ENCODE assay signal across 1 cellular context in the genomic region with DNA sequence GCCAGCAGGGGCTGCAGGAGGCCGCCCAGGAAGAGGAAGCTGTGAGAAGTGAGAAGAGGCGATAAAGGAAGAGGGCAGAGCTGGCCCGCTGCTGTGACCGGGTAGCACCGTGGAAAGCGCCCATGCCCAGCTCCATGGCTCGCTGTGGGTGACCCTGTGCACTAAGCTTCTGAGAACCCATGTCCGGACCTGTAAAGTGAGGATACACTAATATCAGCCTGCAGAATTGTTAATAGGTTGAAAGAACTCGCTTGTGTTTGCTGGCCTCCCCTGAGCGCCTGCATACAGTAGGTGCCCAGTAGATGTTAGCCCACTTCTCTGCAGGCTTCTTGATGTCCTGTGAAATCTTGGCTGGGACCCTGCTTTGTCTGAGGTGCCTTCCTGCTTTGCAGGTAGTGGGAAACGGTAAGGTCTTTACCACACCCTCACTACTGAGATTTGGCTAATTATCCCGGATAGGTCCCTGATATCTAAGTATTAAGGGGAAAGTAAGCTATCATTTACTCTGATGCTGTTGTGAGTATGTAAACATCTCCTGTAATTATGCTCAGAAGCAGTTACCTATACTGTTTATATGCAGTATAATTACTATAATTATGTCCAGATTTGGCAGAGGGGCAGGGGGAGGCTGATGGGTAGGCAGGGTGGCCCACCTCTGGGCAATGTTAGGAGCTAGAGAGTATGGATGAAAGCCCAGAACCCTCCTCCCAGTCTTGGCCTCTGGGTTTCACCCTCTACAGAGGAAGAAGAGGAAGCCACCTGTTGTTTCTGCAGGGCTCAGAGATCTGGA.
TF ChIP-seq lines count a peak whose summit lies in the region.

No MANE protein-coding gene starts in this region.

TF ChIP-seq in K562, 482 proteins besides CTCF, POLR2A, EP300 and RAD21 (continued from another document and continues in another):
- TF ChIP-seq RHOXF2B (CRISPR knock-in tag; conservative IDR thresholded peaks at IDR 0.05) (no peak), ZNF197 (CRISPR knock-in tag; IDR thresholded peaks at IDR 0.05; ENCODE audit: low read depth) (no peak), ELF1 (tag; IDR thresholded peaks at IDR 0.05) (peak; percentile 86), DPF2 (IDR thresholded peaks at IDR 0.05) (0 out of 2 replicates have a peak, but pooled peaks have one; percentile 3), PHF20 (IDR thresholded peaks at IDR 0.05; ENCODE audit: partially characterized antibody) (peak; percentile 3), ATF1 (CRISPR knock-in tag; IDR thresholded peaks at IDR 0.05) (no peak), ATF1 (tag; IDR thresholded peaks at IDR 0.05) (0 out of 2 replicates have a peak, but pooled peaks have one; percentile 1), SP1 (CRISPR knock-in tag; IDR thresholded peaks at IDR 0.05) (no peak; the same call in 1 of the 2 replicates), OTX1 (CRISPR knock-in tag; IDR thresholded peaks at IDR 0.05) (no peak), PCBP1 (IDR thresholded peaks at IDR 0.05; ENCODE audit: low read depth, low read length, poor library complexity, severe bottlenecking) (no peak), KHSRP (IDR thresholded peaks at IDR 0.05) (no peak), KDM2B (CRISPR knock-in tag; IDR thresholded peaks at IDR 0.05) (no peak), LCOR (CRISPR knock-in tag; IDR thresholded peaks at IDR 0.05) (0 out of 2 replicates have a peak, but pooled peaks have one; percentile 20), NCOA2 (IDR thresholded peaks at IDR 0.05; ENCODE audit: partially characterized antibody in 2 of 2) (no peak), GATAD2B (IDR thresholded peaks at IDR 0.05; ENCODE audit: borderline replicate concordance) (no peak), ERF (CRISPR knock-in tag; IDR thresholded peaks at IDR 0.05) (no peak), MEIS2 (IDR thresholded peaks at IDR 0.05; ENCODE audit: partially characterized antibody) (peak; percentile 15), FOXM1 (IDR thresholded peaks at IDR 0.05; ENCODE audit: low read depth) (0 out of 2 replicates have a peak, but pooled peaks have one; percentile 12), FOXM1 (CRISPR knock-in tag; IDR thresholded peaks at IDR 0.05; ENCODE audit: low read depth) (no peak), ZNF696 (CRISPR knock-in tag; conservative IDR thresholded peaks at IDR 0.05) (no peak), MTA3 (IDR thresholded peaks at IDR 0.05; ENCODE audit: borderline replicate concordance) (peak; percentile 16; the same call in 1 of the 2 replicates), BRD9 (IDR thresholded peaks at IDR 0.05; ENCODE audit: low read depth, partially characterized antibody) (no peak), HDAC1 (IDR thresholded peaks at IDR 0.05) (no peak), DDX20 (tag; IDR thresholded peaks at IDR 0.05; ENCODE audit: low read depth) (no peak), FOS (IDR thresholded peaks at IDR 0.05; ENCODE audit: extremely low read depth, insufficient read length) (no peak), KAT7 (CRISPR knock-in tag; IDR thresholded peaks at IDR 0.05; ENCODE audit: borderline replicate concordance) (0 out of 2 replicates have a peak, but pooled peaks have one; percentile 55), L3MBTL2 (IDR thresholded peaks at IDR 0.05) (no peak), ZZZ3 (IDR thresholded peaks at IDR 0.05) (no peak), MIER1 (IDR thresholded peaks at IDR 0.05; ENCODE audit: low read depth) (no peak), ZNF143 (CRISPR knock-in tag; IDR thresholded peaks at IDR 0.05) (no peak), NR1H2 (CRISPR knock-in tag; IDR thresholded peaks at IDR 0.05) (no peak), HMGN3 (IDR thresholded peaks at IDR 0.05; ENCODE audit: borderline replicate concordance, extremely low read depth, insufficient read length, low read depth, low read length) (peak; percentile 43), MTA2 (IDR thresholded peaks at IDR 0.05; ENCODE audit: low read depth) (peak; percentile 42; the same call in 1 of the 2 replicates), POLR3A (IDR thresholded peaks at IDR 0.05; ENCODE audit: borderline replicate concordance, extremely low read depth, insufficient read depth, insufficient read length) (no peak), MCM5 (IDR thresholded peaks at IDR 0.05; ENCODE audit: low read depth) (no peak), CHD2 (IDR thresholded peaks at IDR 0.05; ENCODE audit: low read depth, low read length) (no peak), CTBP1 (IDR thresholded peaks at IDR 0.05; ENCODE audit: borderline replicate concordance) (no peak), RBBP5 (IDR thresholded peaks at IDR 0.05; ENCODE audit: borderline replicate concordance, insufficient read depth, low read length, poor library complexity, severe bottlenecking) (no peak), ZSCAN29 (IDR thresholded peaks at IDR 0.05) (no peak), ZKSCAN8 (CRISPR knock-in tag; IDR thresholded peaks at IDR 0.05) (peak; percentile 98), HNRNPL (IDR thresholded peaks at IDR 0.05; ENCODE audit: low read depth, low read length) (0 out of 2 replicates have a peak, but pooled peaks have one; percentile 61)
- TF ChIP-seq, protein P1, sequence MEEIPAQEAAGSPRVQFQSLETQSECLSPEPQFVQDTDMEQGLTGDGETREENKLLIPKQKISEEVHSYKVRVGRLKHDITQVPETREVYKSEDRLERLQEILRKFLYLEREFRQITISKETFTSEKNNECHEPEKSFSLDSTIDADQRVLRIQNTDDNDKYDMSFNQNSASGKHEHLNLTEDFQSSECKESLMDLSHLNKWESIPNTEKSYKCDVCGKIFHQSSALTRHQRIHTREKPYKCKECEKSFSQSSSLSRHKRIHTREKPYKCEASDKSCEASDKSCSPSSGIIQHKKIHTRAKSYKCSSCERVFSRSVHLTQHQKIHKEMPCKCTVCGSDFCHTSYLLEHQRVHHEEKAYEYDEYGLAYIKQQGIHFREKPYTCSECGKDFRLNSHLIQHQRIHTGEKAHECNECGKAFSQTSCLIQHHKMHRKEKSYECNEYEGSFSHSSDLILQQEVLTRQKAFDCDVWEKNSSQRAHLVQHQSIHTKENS (CRISPR knock-in tag; IDR thresholded peaks at IDR 0.05): no peak
- TF ChIP-seq, protein P2, sequence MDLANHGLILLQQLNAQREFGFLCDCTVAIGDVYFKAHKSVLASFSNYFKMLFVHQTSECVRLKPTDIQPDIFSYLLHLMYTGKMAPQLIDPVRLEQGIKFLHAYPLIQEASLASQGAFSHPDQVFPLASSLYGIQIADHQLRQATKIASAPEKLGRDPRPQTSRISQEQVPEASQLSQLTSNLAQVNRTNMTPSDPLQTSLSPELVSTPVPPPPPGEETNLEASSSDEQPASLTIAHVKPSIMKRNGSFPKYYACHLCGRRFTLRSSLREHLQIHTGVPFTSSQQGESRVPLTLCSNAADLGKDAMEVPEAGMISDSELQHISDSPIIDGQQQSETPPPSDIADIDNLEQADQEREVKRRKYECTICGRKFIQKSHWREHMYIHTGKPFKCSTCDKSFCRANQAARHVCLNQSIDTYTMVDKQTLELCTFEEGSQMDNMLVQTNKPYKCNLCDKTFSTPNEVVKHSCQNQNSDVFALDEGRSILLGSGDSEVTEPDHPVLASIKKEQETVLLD (IDR thresholded peaks at IDR 0.05): no peak
- TF ChIP-seq, protein P3, sequence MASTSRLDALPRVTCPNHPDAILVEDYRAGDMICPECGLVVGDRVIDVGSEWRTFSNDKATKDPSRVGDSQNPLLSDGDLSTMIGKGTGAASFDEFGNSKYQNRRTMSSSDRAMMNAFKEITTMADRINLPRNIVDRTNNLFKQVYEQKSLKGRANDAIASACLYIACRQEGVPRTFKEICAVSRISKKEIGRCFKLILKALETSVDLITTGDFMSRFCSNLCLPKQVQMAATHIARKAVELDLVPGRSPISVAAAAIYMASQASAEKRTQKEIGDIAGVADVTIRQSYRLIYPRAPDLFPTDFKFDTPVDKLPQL (IDR thresholded peaks at IDR 0.05; ENCODE audit: extremely low read depth, insufficient read length): no peak
- TF ChIP-seq, protein P4, sequence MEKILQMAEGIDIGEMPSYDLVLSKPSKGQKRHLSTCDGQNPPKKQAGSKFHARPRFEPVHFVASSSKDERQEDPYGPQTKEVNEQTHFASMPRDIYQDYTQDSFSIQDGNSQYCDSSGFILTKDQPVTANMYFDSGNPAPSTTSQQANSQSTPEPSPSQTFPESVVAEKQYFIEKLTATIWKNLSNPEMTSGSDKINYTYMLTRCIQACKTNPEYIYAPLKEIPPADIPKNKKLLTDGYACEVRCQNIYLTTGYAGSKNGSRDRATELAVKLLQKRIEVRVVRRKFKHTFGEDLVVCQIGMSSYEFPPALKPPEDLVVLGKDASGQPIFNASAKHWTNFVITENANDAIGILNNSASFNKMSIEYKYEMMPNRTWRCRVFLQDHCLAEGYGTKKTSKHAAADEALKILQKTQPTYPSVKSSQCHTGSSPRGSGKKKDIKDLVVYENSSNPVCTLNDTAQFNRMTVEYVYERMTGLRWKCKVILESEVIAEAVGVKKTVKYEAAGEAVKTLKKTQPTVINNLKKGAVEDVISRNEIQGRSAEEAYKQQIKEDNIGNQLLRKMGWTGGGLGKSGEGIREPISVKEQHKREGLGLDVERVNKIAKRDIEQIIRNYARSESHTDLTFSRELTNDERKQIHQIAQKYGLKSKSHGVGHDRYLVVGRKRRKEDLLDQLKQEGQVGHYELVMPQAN (IDR thresholded peaks at IDR 0.05; ENCODE audit: borderline replicate concordance): no peak
- TF ChIP-seq, protein P5, sequence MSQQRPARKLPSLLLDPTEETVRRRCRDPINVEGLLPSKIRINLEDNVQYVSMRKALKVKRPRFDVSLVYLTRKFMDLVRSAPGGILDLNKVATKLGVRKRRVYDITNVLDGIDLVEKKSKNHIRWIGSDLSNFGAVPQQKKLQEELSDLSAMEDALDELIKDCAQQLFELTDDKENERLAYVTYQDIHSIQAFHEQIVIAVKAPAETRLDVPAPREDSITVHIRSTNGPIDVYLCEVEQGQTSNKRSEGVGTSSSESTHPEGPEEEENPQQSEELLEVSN (IDR thresholded peaks at IDR 0.05; ENCODE audit: borderline replicate concordance in 1 of 2, extremely low read depth in 1 of 2, insufficient read depth in 1 of 2, insufficient read length in 1 of 2, low read depth in 1 of 2, low read length in 1 of 2, poor library complexity in 1 of 2, severe bottlenecking in 1 of 2): no peak
- TF ChIP-seq, protein P6, sequence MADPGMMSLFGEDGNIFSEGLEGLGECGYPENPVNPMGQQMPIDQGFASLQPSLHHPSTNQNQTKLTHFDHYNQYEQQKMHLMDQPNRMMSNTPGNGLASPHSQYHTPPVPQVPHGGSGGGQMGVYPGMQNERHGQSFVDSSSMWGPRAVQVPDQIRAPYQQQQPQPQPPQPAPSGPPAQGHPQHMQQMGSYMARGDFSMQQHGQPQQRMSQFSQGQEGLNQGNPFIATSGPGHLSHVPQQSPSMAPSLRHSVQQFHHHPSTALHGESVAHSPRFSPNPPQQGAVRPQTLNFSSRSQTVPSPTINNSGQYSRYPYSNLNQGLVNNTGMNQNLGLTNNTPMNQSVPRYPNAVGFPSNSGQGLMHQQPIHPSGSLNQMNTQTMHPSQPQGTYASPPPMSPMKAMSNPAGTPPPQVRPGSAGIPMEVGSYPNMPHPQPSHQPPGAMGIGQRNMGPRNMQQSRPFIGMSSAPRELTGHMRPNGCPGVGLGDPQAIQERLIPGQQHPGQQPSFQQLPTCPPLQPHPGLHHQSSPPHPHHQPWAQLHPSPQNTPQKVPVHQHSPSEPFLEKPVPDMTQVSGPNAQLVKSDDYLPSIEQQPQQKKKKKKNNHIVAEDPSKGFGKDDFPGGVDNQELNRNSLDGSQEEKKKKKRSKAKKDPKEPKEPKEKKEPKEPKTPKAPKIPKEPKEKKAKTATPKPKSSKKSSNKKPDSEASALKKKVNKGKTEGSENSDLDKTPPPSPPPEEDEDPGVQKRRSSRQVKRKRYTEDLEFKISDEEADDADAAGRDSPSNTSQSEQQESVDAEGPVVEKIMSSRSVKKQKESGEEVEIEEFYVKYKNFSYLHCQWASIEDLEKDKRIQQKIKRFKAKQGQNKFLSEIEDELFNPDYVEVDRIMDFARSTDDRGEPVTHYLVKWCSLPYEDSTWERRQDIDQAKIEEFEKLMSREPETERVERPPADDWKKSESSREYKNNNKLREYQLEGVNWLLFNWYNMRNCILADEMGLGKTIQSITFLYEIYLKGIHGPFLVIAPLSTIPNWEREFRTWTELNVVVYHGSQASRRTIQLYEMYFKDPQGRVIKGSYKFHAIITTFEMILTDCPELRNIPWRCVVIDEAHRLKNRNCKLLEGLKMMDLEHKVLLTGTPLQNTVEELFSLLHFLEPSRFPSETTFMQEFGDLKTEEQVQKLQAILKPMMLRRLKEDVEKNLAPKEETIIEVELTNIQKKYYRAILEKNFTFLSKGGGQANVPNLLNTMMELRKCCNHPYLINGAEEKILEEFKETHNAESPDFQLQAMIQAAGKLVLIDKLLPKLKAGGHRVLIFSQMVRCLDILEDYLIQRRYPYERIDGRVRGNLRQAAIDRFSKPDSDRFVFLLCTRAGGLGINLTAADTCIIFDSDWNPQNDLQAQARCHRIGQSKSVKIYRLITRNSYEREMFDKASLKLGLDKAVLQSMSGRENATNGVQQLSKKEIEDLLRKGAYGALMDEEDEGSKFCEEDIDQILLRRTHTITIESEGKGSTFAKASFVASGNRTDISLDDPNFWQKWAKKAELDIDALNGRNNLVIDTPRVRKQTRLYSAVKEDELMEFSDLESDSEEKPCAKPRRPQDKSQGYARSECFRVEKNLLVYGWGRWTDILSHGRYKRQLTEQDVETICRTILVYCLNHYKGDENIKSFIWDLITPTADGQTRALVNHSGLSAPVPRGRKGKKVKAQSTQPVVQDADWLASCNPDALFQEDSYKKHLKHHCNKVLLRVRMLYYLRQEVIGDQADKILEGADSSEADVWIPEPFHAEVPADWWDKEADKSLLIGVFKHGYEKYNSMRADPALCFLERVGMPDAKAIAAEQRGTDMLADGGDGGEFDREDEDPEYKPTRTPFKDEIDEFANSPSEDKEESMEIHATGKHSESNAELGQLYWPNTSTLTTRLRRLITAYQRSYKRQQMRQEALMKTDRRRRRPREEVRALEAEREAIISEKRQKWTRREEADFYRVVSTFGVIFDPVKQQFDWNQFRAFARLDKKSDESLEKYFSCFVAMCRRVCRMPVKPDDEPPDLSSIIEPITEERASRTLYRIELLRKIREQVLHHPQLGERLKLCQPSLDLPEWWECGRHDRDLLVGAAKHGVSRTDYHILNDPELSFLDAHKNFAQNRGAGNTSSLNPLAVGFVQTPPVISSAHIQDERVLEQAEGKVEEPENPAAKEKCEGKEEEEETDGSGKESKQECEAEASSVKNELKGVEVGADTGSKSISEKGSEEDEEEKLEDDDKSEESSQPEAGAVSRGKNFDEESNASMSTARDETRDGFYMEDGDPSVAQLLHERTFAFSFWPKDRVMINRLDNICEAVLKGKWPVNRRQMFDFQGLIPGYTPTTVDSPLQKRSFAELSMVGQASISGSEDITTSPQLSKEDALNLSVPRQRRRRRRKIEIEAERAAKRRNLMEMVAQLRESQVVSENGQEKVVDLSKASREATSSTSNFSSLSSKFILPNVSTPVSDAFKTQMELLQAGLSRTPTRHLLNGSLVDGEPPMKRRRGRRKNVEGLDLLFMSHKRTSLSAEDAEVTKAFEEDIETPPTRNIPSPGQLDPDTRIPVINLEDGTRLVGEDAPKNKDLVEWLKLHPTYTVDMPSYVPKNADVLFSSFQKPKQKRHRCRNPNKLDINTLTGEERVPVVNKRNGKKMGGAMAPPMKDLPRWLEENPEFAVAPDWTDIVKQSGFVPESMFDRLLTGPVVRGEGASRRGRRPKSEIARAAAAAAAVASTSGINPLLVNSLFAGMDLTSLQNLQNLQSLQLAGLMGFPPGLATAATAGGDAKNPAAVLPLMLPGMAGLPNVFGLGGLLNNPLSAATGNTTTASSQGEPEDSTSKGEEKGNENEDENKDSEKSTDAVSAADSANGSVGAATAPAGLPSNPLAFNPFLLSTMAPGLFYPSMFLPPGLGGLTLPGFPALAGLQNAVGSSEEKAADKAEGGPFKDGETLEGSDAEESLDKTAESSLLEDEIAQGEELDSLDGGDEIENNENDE (IDR thresholded peaks at IDR 0.05; ENCODE audit: low read depth, low read length): no peak
